In genomic region chr17:73223626-73224616, GRCh38 we compare ENCODE assay signal across 1 cellular context.
TF ChIP-seq lines count a peak whose summit lies in the region.

No MANE protein-coding gene starts in this region.

TF ChIP-seq in GM23338, 12 proteins besides CTCF, POLR2A, EP300 and RAD21 (continued from another document):
- TF ChIP-seq ZNF462 (CRISPR knock-in tag; IDR thresholded peaks at IDR 0.05) = no peak
- no peak for TF ChIP-seq REST (IDR thresholded peaks at IDR 0.05; ENCODE audit: unreplicated experiment)
